In the genomic region with DNA sequence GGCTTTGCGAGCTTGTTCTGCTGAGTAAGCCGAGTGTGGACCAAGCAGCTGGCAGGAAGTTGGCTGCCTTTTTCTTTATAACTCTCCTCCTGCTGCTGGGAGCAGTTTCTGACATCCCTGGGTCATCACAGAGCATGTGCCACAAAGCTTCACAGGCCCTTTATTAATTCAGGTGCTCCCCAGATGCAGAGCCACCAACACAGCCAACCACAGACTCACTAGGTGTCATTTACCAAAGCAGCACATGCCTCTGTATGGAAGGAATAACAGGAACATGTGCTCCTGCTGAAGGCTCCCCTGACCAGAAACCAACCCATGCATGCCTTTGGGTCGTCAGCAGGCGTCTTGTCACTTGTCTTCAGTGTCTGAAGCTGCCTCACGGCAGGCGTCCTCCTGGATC, we compare ENCODE assay signal across 15 cellular contexts.
A peak's percentile ranks its signal among the peaks of the same experiment; 100 is the strongest.
DNase-seq lines count a peak whose midpoint lies in the region; ATAC-seq, FAIRE-seq and TF ChIP-seq lines count a peak whose summit lies in the region.
"Had no signal": no experiment of that assay in that cellular context is flagged by ENCODE, and none has a peak within 500 bp of the region (broad histone marks: within the 10 kb centered on the region; RNA-seq: fewer than 3 reads in every experiment).

No MANE protein-coding gene starts in this region.

- 91% methylated on average over 6 of the region's 6 CpGs; no CpG with 5 or more reads in 1 of the 2 experiments for WGBS in H1 (ENCODE audit: extremely low coverage in 1 of 2, insufficient coverage in 1 of 2, insufficient read length in 1 of 2, insufficient replicate concordance in 2 of 2, low coverage in 1 of 2, low lambda C conversion rate in 2 of 2, missing lambda C conversion rate in 1 of 2), 2 experiments

- H2BK15ac ChIP-seq in H1 (ENCODE audit: low read length), result no peak overlapping the region

- peaks cover 2% of the 10 kb centered on the region; the same call in 1 of the 2 replicates for H3K79me2 ChIP-seq in DND-41 (ENCODE audit: insufficient read depth, low read length)
- H3K79me2 ChIP-seq in H1 (ENCODE audit: control insufficient read depth in 1 of 2, insufficient read depth in 2 of 2, low read length in 2 of 2), result no peaks in the 10 kb centered on the region

- H4K8ac ChIP-seq in H1 (ENCODE audit: extremely low read depth, insufficient read depth, low read length), result no peak overlapping the region

- POLR2A ChIA-PET in H1 (lab: Charles Lee; ENCODE audit: partially characterized antibody), result interaction anchor here (0.6 kb wide), 1 partner anchor 186 kb away, joined by 3 read pairs; no protein-coding TSS in a partner anchor

- H3K4me2 ChIP-seq in BLaER1, result peak overlapping the region; percentile 52
- H3K4me2 ChIP-seq in DND-41 (ENCODE audit: insufficient read depth, low read length), result no peak overlapping the region
- no peak overlapping the region for H3K4me2 ChIP-seq in H1 (ENCODE audit: insufficient read depth in 1 of 2, low read depth in 2 of 2, low read length in 2 of 2)

- H3K27me3 ChIP-seq in BLaER1 (no peaks in the 10 kb centered on the region), DND-41 (ENCODE audit: insufficient read depth, low read length, poor library complexity) (no peaks in the 10 kb centered on the region), H1 (replicated peaks in 1 of 4; ENCODE audit: control insufficient read depth in 3 of 4, extremely low read depth in 1 of 4, insufficient read depth in 3 of 4, low read length in 3 of 4) (no peaks in the 10 kb centered on the region)

- CTCF ChIA-PET in H1 (lab: Charles Lee; ENCODE audit: partially characterized antibody), result interaction anchor here (0.8 to 1.0 kb wide), 2 partner anchors 11 to 17 kb away, joined by 3 read pairs; no protein-coding TSS in a partner anchor

- H3K9me3 ChIP-seq in BLaER1 (no peaks in the 10 kb centered on the region), DND-41 (ENCODE audit: insufficient read depth, low read length, severe bottlenecking) (no peaks in the 10 kb centered on the region), H1 (ENCODE audit: insufficient read depth in 2 of 2, low read depth in 1 of 2, low read length in 1 of 2) (no peaks in the 10 kb centered on the region)

- no peak overlapping the region for H2BK5ac ChIP-seq in H1 (ENCODE audit: low read depth, low read length)

- H3K79me1 ChIP-seq in H1 (ENCODE audit: low read depth, low read length), result no peaks in the 10 kb centered on the region

- no peak overlapping the region for H2BK20ac ChIP-seq in H1 (ENCODE audit: low read length)

- no peaks in the 10 kb centered on the region for H4K20me1 ChIP-seq in BLaER1
- peaks cover 3% of the 10 kb centered on the region; the same call in 1 of the 2 replicates for H4K20me1 ChIP-seq in DND-41 (ENCODE audit: insufficient read depth, low read length)
- no peaks in the 10 kb centered on the region for H4K20me1 ChIP-seq in H1 (replicated peaks in 1 of 2; ENCODE audit: control insufficient read depth in 1 of 2, insufficient read depth in 2 of 2, low read length in 2 of 2)

- H3K14ac ChIP-seq in H1 (ENCODE audit: insufficient read length), result no peak overlapping the region

- H3K4ac ChIP-seq in H1 (replicated peaks; ENCODE audit: insufficient read length, low read depth, low read length), result no peak overlapping the region

- DNase-seq in DND-41, result no peak
- DNase-seq in H1 (ENCODE audit: low read depth in 1 of 2, low spot score in 2 of 2), result no peak
- peak; percentile 8 for DNase-seq in sciatic nerve (ENCODE audit: low spot score)
- no peak for DNase-seq in substantia nigra (lab: John Stamatoyannopoulos, UW)
- no peak for DNase-seq in NCI-H748 treated with DMSO at 0.1 percent for 48 hours (lab: John Stamatoyannopoulos, UW)
- DNase-seq: COR-L47, DMS153, IMR-90 had no signal

- H3K4me3 ChIP-seq in BLaER1, result no peak overlapping the region
- no peak overlapping the region for H3K4me3 ChIP-seq in DND-41 (ENCODE audit: low read depth in 1 of 2, low read length in 2 of 2)
- H3K4me3 ChIP-seq in H1 (ENCODE audit: extremely low read depth in 1 of 4, insufficient read depth in 2 of 4, low read depth in 3 of 4, low read length in 4 of 4), result no peak overlapping the region

- H3K23me2 ChIP-seq in H1 (ENCODE audit: low read depth, low read length), result no peaks in the 10 kb centered on the region

- H2AK5ac ChIP-seq in H1 (ENCODE audit: low read depth, low read length), result no peak overlapping the region

- ATAC-seq in DND-41 (ENCODE audit: insufficient read depth, low read depth) (peak; percentile 50), sciatic nerve (no peak), HG03571 (IDR thresholded peaks at IDR 0.05; ENCODE audit: unreplicated experiment) (no peak)
- ATAC-seq: CD8-positive, alpha-beta T cell; HCT116 had no signal

- no peak for TF ChIP-seq RAD21 in H1 (IDR thresholded peaks at IDR 0.05 in 1 of 2, conservative IDR thresholded peaks at IDR 0.05 in 1 of 2; ENCODE audit: low read depth in 2 of 2, low read length in 2 of 2)

- FAIRE-seq in H1 (lab: Jason Lieb, UNC), result no peak
- FAIRE-seq: A204.1, D721Med, H54 had no signal

- no peak overlapping the region for H3K18ac ChIP-seq in H1 (ENCODE audit: extremely low read depth, low read length)

- TF ChIP-seq POLR2A in H1 (IDR thresholded peaks at IDR 0.05; ENCODE audit: control extremely low read depth in 1 of 2, low read depth in 2 of 2, low read length in 2 of 2), result no peak

- H3K56ac ChIP-seq in H1 (replicated peaks; ENCODE audit: insufficient read length, low read depth, low read length), result no peak overlapping the region

- H3K4me1 ChIP-seq in BLaER1 (peaks cover 26% of the 10 kb centered on the region), DND-41 (ENCODE audit: insufficient read depth, low read length) (no peaks in the 10 kb centered on the region), H1 (replicated peaks in 1 of 4; ENCODE audit: control insufficient read depth in 3 of 4, insufficient read depth in 4 of 4, low read length in 3 of 4) (peaks cover 0 to 17% (median 4%) of the 10 kb centered on the region in 4 experiments; a peak in 5 of 7 replicates)

- H3K9ac ChIP-seq in BLaER1 (no peak overlapping the region), DND-41 (ENCODE audit: low read depth, low read length) (no peak overlapping the region), H1 (replicated peaks in 1 of 4; ENCODE audit: extremely low read depth in 1 of 4, low read depth in 3 of 4, low read length in 3 of 4) (no peak overlapping the region)

- intact Hi-C loops in sciatic nerve (cut with DNase I), result no loop called here

- H4K91ac ChIP-seq in H1 (replicated peaks; ENCODE audit: insufficient read length, low read length), result no peak overlapping the region

- H2BK12ac ChIP-seq in H1 (ENCODE audit: low read depth, low read length), result no peak overlapping the region

- no peak overlapping the region for H2BK120ac ChIP-seq in H1 (replicated peaks; ENCODE audit: low read depth, low read length)

- no peak for TF ChIP-seq CTCF in DND-41 (IDR thresholded peaks at IDR 0.05; ENCODE audit: borderline replicate concordance, extremely low read depth, low read length, poor library complexity, severe bottlenecking)
- no peak for TF ChIP-seq CTCF in H1 (IDR thresholded peaks at IDR 0.05; ENCODE audit: control extremely low read depth in 1 of 3, insufficient read depth in 1 of 3, low read depth in 1 of 3, low read length in 3 of 3)

- no peak overlapping the region for H4K5ac ChIP-seq in H1 (ENCODE audit: insufficient read length, low read depth, low read length)

- H3K36me3 ChIP-seq in BLaER1 (no peaks in the 10 kb centered on the region), DND-41 (ENCODE audit: insufficient read depth, low read length) (peaks cover 96% of the 10 kb centered on the region), H1 (ENCODE audit: control insufficient read depth in 2 of 4, insufficient read depth in 4 of 4, low read length in 3 of 4) (no peaks in the 10 kb centered on the region)

- TF ChIP-seq EP300 in H1 (IDR thresholded peaks at IDR 0.05; ENCODE audit: borderline replicate concordance in 1 of 2, low read depth in 2 of 2, low read length in 2 of 2), result no peak

- H2AFZ ChIP-seq in DND-41 (ENCODE audit: low read depth, low read length), result no peak overlapping the region
- H2AFZ ChIP-seq in H1 (ENCODE audit: low read length), result no peak overlapping the region

- H3K27ac ChIP-seq in BLaER1 (no peak overlapping the region), DND-41 (ENCODE audit: low read length) (peak overlapping the region; percentile 27; the same call in 1 of the 2 replicates), H1 (ENCODE audit: low read depth, low read length) (no peak overlapping the region), substantia nigra (ENCODE audit: low read depth, low read length, poor library complexity, severe bottlenecking) (no peak overlapping the region)

- no peak overlapping the region for H3K23ac ChIP-seq in H1 (ENCODE audit: insufficient read length)

TF ChIP-seq in H1, 55 proteins besides CTCF, POLR2A, EP300 and RAD21:
- TF ChIP-seq, protein P1, sequence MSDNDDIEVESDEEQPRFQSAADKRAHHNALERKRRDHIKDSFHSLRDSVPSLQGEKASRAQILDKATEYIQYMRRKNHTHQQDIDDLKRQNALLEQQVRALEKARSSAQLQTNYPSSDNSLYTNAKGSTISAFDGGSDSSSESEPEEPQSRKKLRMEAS (IDR thresholded peaks at IDR 0.05), result peak; percentile 39; the same call in 1 of the 2 replicates
- no peak for TF ChIP-seq CBX5 (IDR thresholded peaks at IDR 0.05; ENCODE audit: low read depth, low read length)
- no peak for TF ChIP-seq CEBPB (IDR thresholded peaks at IDR 0.05; ENCODE audit: low read depth, low read length)
- no peak for TF ChIP-seq SP1 (IDR thresholded peaks at IDR 0.05; ENCODE audit: low read depth, low read length)
- no peak for TF ChIP-seq RXRA (IDR thresholded peaks at IDR 0.05; ENCODE audit: insufficient read depth, low read depth, low read length)
- TF ChIP-seq POLR2AphosphoS5 (IDR thresholded peaks at IDR 0.05; ENCODE audit: low read depth, low read length), result no peak
- TF ChIP-seq, protein P2, sequence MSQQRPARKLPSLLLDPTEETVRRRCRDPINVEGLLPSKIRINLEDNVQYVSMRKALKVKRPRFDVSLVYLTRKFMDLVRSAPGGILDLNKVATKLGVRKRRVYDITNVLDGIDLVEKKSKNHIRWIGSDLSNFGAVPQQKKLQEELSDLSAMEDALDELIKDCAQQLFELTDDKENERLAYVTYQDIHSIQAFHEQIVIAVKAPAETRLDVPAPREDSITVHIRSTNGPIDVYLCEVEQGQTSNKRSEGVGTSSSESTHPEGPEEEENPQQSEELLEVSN (IDR thresholded peaks at IDR 0.05), result peak; percentile 23; the same call in 1 of the 2 replicates
TF ChIP-seq in H1: peak in this region for 2.
